Comparison of ENCODE assay signal across 23 cellular contexts in genomic region chr3:40302784-40303183, GRCh38.
"Had no signal": no experiment of that assay in that cellular context is flagged by ENCODE, and none has a peak within 500 bp of the region (broad histone marks: within the 10 kb centered on the region; RNA-seq: fewer than 3 reads in every experiment).

No MANE protein-coding gene starts in this region.

- H3K36me3 Mint-ChIP-seq: natural killer cell had no signal

- H3K27me3 ChIP-seq: body of pancreas, gastrocnemius medialis, ovary, sigmoid colon, spleen, testis had no signal

- H3K36me3 ChIP-seq: gastrocnemius medialis, ovary had no signal

- H3K4me3 Mint-ChIP-seq: activated B cell treated with CpG ODN at 0.5 μM for 24 hours; activated CD4-positive, alpha-beta memory T cell treated with anti-CD3 and anti-CD28 coated beads, Interleukin-2, amount 10 ng/mL, durations not matched to agents 7 days and 5 days; activated naive CD8-positive, alpha-beta T cell treated with anti-CD3 and anti-CD28 coated beads, Interleukin-2, amount 10 ng/mL, durations not matched to agents 7 days and 5 days; activated T-cell treated with anti-CD3 and anti-CD28 coated beads, Interleukin-2, amount 50 U/mL, for 24 hours; endodermal cell; immature natural killer cell; natural killer cell; stimulated activated memory B cell treated with anti-CD40 and anti-IgM and Interleukin-4, amounts not matched to agents 10 μg/mL and 1 μg/mL and 100 μg/mL, for 72 hours; type B pancreatic cell had no signal

- DNase-seq: activated B cell treated with CpG ODN at 0.5 μM for 24 hours; activated CD4-positive, alpha-beta memory T cell treated with anti-CD3 and anti-CD28 coated beads, Interleukin-2, amount 10 ng/mL, durations not matched to agents 7 days and 5 days; activated CD4-positive, alpha-beta T cell treated with anti-CD3 and anti-CD28 coated beads for 4 hours; activated naive CD4-positive, alpha-beta T cell treated with Interleukin-2 at 50 U/mL for 16 hours; activated naive CD8-positive, alpha-beta T cell treated with anti-CD3 and anti-CD28 coated beads, Interleukin-2, amount 10 ng/mL, durations not matched to agents 7 days and 5 days; activated T-cell treated with anti-CD3 and anti-CD28 coated beads, Interleukin-2, amount 50 U/mL, for 24 hours; body of pancreas; caudate nucleus; endodermal cell; gastrocnemius medialis; head of caudate nucleus; immature natural killer cell; kidney glomerular epithelial cell; natural killer cell; ovary; sigmoid colon; spleen; stimulated activated CD4-positive, alpha-beta T cell treated with anti-CD3 and anti-CD28 coated beads, Interleukin-4, amount 100 ng/mL, for 4 hours; testis had no signal

- H3K9me3 ChIP-seq: body of pancreas, gastrocnemius medialis, ovary, sigmoid colon, testis had no signal

- H3K27ac ChIP-seq: body of pancreas, epithelial cell of prostate, ovary, sigmoid colon, testis had no signal

- ATAC-seq: body of pancreas; natural killer cell; stimulated activated memory B cell treated with anti-CD40 and anti-IgM and Interleukin-4, amounts not matched to agents 10 μg/mL and 1 μg/mL and 100 μg/mL, for 72 hours had no signal

- H3K27ac Mint-ChIP-seq: activated B cell treated with CpG ODN at 0.5 μM for 24 hours; activated CD4-positive, alpha-beta memory T cell treated with anti-CD3 and anti-CD28 coated beads, Interleukin-2, amount 10 ng/mL, durations not matched to agents 7 days and 5 days; activated naive CD8-positive, alpha-beta T cell treated with anti-CD3 and anti-CD28 coated beads, Interleukin-2, amount 10 ng/mL, durations not matched to agents 7 days and 5 days; activated T-cell treated with anti-CD3 and anti-CD28 coated beads, Interleukin-2, amount 50 U/mL, for 24 hours; activated T-helper 2 cell treated with anti-CD3 and anti-CD28 coated beads, Interferon-gamma antibody, Interleukin-2, Interleukin-4, amounts not matched to agents 10 μg/mL and 5 μg/mL and 100 μg/mL, durations not matched to agents 14 hours and 24 hours and 36 hours; endodermal cell; immature natural killer cell; natural killer cell; stimulated activated memory B cell treated with anti-CD40 and anti-IgM and Interleukin-4, amounts not matched to agents 10 μg/mL and 1 μg/mL and 100 μg/mL, for 72 hours; type B pancreatic cell had no signal

- H3K9me3 Mint-ChIP-seq: activated B cell treated with CpG ODN at 0.5 μM for 24 hours; activated CD4-positive, alpha-beta memory T cell treated with anti-CD3 and anti-CD28 coated beads, Interleukin-2, amount 10 ng/mL, durations not matched to agents 7 days and 5 days; activated naive CD8-positive, alpha-beta T cell treated with anti-CD3 and anti-CD28 coated beads, Interleukin-2, amount 10 ng/mL, durations not matched to agents 7 days and 5 days; activated T-cell treated with anti-CD3 and anti-CD28 coated beads, Interleukin-2, amount 50 U/mL, for 24 hours; activated T-helper 2 cell treated with anti-CD3 and anti-CD28 coated beads, Interferon-gamma antibody, Interleukin-2, Interleukin-4, amounts not matched to agents 10 μg/mL and 5 μg/mL and 100 μg/mL, durations not matched to agents 14 hours and 24 hours and 36 hours; natural killer cell; stimulated activated memory B cell treated with anti-CD40 and anti-IgM and Interleukin-4, amounts not matched to agents 10 μg/mL and 1 μg/mL and 100 μg/mL, for 72 hours; type B pancreatic cell had no signal

- H3K27me3 Mint-ChIP-seq: activated B cell treated with CpG ODN at 0.5 μM for 24 hours; activated CD4-positive, alpha-beta memory T cell treated with anti-CD3 and anti-CD28 coated beads, Interleukin-2, amount 10 ng/mL, durations not matched to agents 7 days and 5 days; activated naive CD8-positive, alpha-beta T cell treated with anti-CD3 and anti-CD28 coated beads, Interleukin-2, amount 10 ng/mL, durations not matched to agents 7 days and 5 days; activated T-cell treated with anti-CD3 and anti-CD28 coated beads, Interleukin-2, amount 50 U/mL, for 24 hours; stimulated activated memory B cell treated with anti-CD40 and anti-IgM and Interleukin-4, amounts not matched to agents 10 μg/mL and 1 μg/mL and 100 μg/mL, for 72 hours; type B pancreatic cell had no signal

- H3K4me1 ChIP-seq: body of pancreas, sigmoid colon had no signal

- H3K4me1 Mint-ChIP-seq: activated B cell treated with CpG ODN at 0.5 μM for 24 hours; activated CD4-positive, alpha-beta memory T cell treated with anti-CD3 and anti-CD28 coated beads, Interleukin-2, amount 10 ng/mL, durations not matched to agents 7 days and 5 days; endodermal cell; immature natural killer cell; natural killer cell; stimulated activated memory B cell treated with anti-CD40 and anti-IgM and Interleukin-4, amounts not matched to agents 10 μg/mL and 1 μg/mL and 100 μg/mL, for 72 hours had no signal

- H3K4me3 ChIP-seq: body of pancreas, gastrocnemius medialis, ovary, sigmoid colon, spleen, testis had no signal
